In genomic region chr7:75987026-75987804, GRCh38 we compare ENCODE assay signal across 2 cellular contexts.
A peak's percentile ranks its signal among the peaks of the same experiment; 100 is the strongest.
TF ChIP-seq lines count a peak whose summit lies in the region.

No MANE protein-coding gene starts in this region.

TF ChIP-seq in HepG2, 621 proteins besides CTCF, POLR2A, EP300 and RAD21 (continued from another document and continues in another):
- TF ChIP-seq POLR2AphosphoS5 (IDR thresholded peaks at IDR 0.05; ENCODE audit: low read depth, low read length) (0 out of 2 replicates have a peak, but pooled peaks have one; percentile 10), PREB (CRISPR knock-in tag; IDR thresholded peaks at IDR 0.05) (no peak), HMGXB3 (CRISPR knock-in tag; IDR thresholded peaks at IDR 0.05; ENCODE audit: borderline replicate concordance) (no peak), POLR2G (IDR thresholded peaks at IDR 0.05; ENCODE audit: low read depth, low read length) (peak; percentile 49), BRCA1 (CRISPR knock-in tag; IDR thresholded peaks at IDR 0.05) (no peak), ZNF143 (CRISPR knock-in tag; IDR thresholded peaks at IDR 0.05) (no peak), ZNF414 (CRISPR knock-in tag; IDR thresholded peaks at IDR 0.05) (no peak), IRF9 (CRISPR knock-in tag; IDR thresholded peaks at IDR 0.05; ENCODE audit: borderline replicate concordance) (no peak), MLLT10 (CRISPR knock-in tag; IDR thresholded peaks at IDR 0.05) (no peak), CBX5 (CRISPR knock-in tag; IDR thresholded peaks at IDR 0.05; ENCODE audit: borderline replicate concordance) (no peak), ZNF253 (CRISPR knock-in tag; IDR thresholded peaks at IDR 0.05; ENCODE audit: borderline replicate concordance) (no peak), BCL6 (CRISPR knock-in tag; IDR thresholded peaks at IDR 0.05) (no peak), ZNF614 (CRISPR knock-in tag; IDR thresholded peaks at IDR 0.05; ENCODE audit: borderline replicate concordance) (no peak), EED (CRISPR knock-in tag; IDR thresholded peaks at IDR 0.05) (no peak), MXD3 (CRISPR knock-in tag; IDR thresholded peaks at IDR 0.05) (no peak), ONECUT2 (CRISPR knock-in tag; IDR thresholded peaks at IDR 0.05) (no peak), ARNTL (CRISPR knock-in tag; IDR thresholded peaks at IDR 0.05) (no peak), ZNF362 (CRISPR knock-in tag; IDR thresholded peaks at IDR 0.05; ENCODE audit: borderline replicate concordance) (no peak), ZC3H13 (CRISPR knock-in tag; IDR thresholded peaks at IDR 0.05) (peak; percentile 22; the same call in 1 of the 2 replicates), KDM1A (CRISPR knock-in tag; IDR thresholded peaks at IDR 0.05) (no peak), U2AF1 (optimal IDR thresholded peaks at IDR 0.05; ENCODE audit: low read depth, low read length) (no peak), ZNF691 (CRISPR knock-in tag; IDR thresholded peaks at IDR 0.05; ENCODE audit: borderline replicate concordance, low read depth) (no peak)

TF ChIP-seq in HEK293T, 16 proteins besides CTCF, POLR2A, EP300 and RAD21 (continued from another document):
- TF ChIP-seq PKNOX1 (IDR thresholded peaks at IDR 0.05) (no peak), FOXK2 (IDR thresholded peaks at IDR 0.05) (no peak)
